Comparison of ENCODE assay signal across 21 cellular contexts in genomic region chr1:192633533-192634258, GRCh38. TPM values are rescaled to one million over a fixed set of nuclear protein-coding genes. Genes with fewer than 3 reads are reported as not detected.
A peak's percentile ranks its signal among the peaks of the same experiment; 100 is the strongest.
DNase-seq lines count a peak whose midpoint lies in the region; TF ChIP-seq lines count a peak whose summit lies in the region.
"Had no signal": no experiment of that assay in that cellular context is flagged by ENCODE, and none has a peak within 500 bp of the region (broad histone marks: within the 10 kb centered on the region; RNA-seq: fewer than 3 reads in every experiment).

No MANE protein-coding gene starts in this region.

- H3K9me2 ChIP-seq in GM23248 (ENCODE audit: insufficient read depth) (no peaks in the 10 kb centered on the region), OCI-LY7 (ENCODE audit: insufficient read depth, low read length) (no peaks in the 10 kb centered on the region)

- in situ Hi-C loops in GM23248 (cut with MboI) (no loop called here), transverse colon (cut with MboI; ENCODE audit: low pct_ligation_motif_present in 1 of 4, low pct_unique_long_range_greater_than_20kb in 1 of 4, low sequenced_read_pairs in 3 of 4) (no loop called here)

- no peaks in the 10 kb centered on the region for H3K79me2 ChIP-seq in GM23248 (ENCODE audit: insufficient read depth)
- H3K79me2 ChIP-seq in OCI-LY7 (ENCODE audit: insufficient read depth, low read depth, low read length): peaks cover 87% of the 10 kb centered on the region
- no peaks in the 10 kb centered on the region for H3K79me2 ChIP-seq in fibroblast of lung (ENCODE audit: control insufficient read depth, insufficient read depth, low read length)

- H3K36me3 ChIP-seq in GM23248 (ENCODE audit: low read depth) (no peaks in the 10 kb centered on the region), OCI-LY7 (ENCODE audit: insufficient read depth, low read length) (peaks cover 15% of the 10 kb centered on the region), fibroblast of lung (ENCODE audit: control insufficient read depth, insufficient read depth, low read length) (no peaks in the 10 kb centered on the region), neuron (ENCODE audit: insufficient read depth, low read length) (no peaks in the 10 kb centered on the region), transverse colon (no peaks in the 10 kb centered on the region)
- H3K36me3 ChIP-seq: ascending aorta, SJSA1 had no signal

- H3K4me2 ChIP-seq in GM23248 (ENCODE audit: unreplicated experiment) (no peak overlapping the region), OCI-LY7 (ENCODE audit: low read length) (peak overlapping the region; percentile 85), fibroblast of lung (ENCODE audit: extremely low read depth, insufficient read depth, low read length) (peak overlapping the region; percentile 57)

- H3K4me1 ChIP-seq in GM23248 (ENCODE audit: insufficient read depth): no peaks in the 10 kb centered on the region
- peaks cover 66% of the 10 kb centered on the region for H3K4me1 ChIP-seq in OCI-LY7 (ENCODE audit: insufficient read depth, low read length, poor library complexity, severe bottlenecking)
- H3K4me1 ChIP-seq in fibroblast of lung (ENCODE audit: control insufficient read depth, extremely low read depth, insufficient read depth, low read length): no peaks in the 10 kb centered on the region
- H3K4me1 ChIP-seq in neuron (ENCODE audit: insufficient read depth, low read length): peaks cover 18% of the 10 kb centered on the region
- H3K4me1 ChIP-seq in transverse colon: peaks cover 0 to 3% (median 0%) of the 10 kb centered on the region in 4 donors
- H3K4me1 ChIP-seq: SJSA1 had no signal

- intact Hi-C loops in OCI-LY7 (cut with micrococcal nuclease; ENCODE audit: unreplicated experiment) (loop anchor here (2.0 to 10.0 kb wide), 5 partner anchors 95 to 1651 kb away; partner anchors contain the start of genes RGS2, RO60 and UCHL5), transverse colon (cut with DNase I; ENCODE audit: low total_unique reads) (no loop called here)

- CTCF ChIA-PET in OCI-LY7 (lab: Charles Lee; ENCODE audit: unreplicated experiment): interaction anchor here (1.3 to 1.7 kb wide), 2 partner anchors 19 to 21 kb away, joined by 3 read pairs; no protein-coding TSS in a partner anchor

- H3K27me3 ChIP-seq in GM23248 (replicated peaks; ENCODE audit: insufficient read depth) (no peaks in the 10 kb centered on the region), fibroblast of lung (ENCODE audit: control insufficient read depth, insufficient read depth, low read length) (no peaks in the 10 kb centered on the region), neuron (ENCODE audit: insufficient read depth, low read length) (no peaks in the 10 kb centered on the region), transverse colon (no peaks in the 10 kb centered on the region)
- H3K27me3 ChIP-seq: ascending aorta, SJSA1 had no signal

- H4K20me1 ChIP-seq in GM23248 (ENCODE audit: insufficient read depth) (no peaks in the 10 kb centered on the region), OCI-LY7 (ENCODE audit: insufficient read depth, low read length) (no peaks in the 10 kb centered on the region), fibroblast of lung (ENCODE audit: control insufficient read depth, extremely low read depth, insufficient read depth, low read length) (no peaks in the 10 kb centered on the region)

- no peak overlapping the region for H3K9ac ChIP-seq in GM23248
- no peak overlapping the region for H3K9ac ChIP-seq in fibroblast of lung (ENCODE audit: insufficient read depth, low read length)

- BruUV-seq in OCI-LY7 (replicated peaks; lab: Mats Ljungman, UMichigan): TSS peak; percentile 13

- no peak for TF ChIP-seq EP300 in transverse colon (IDR thresholded peaks at IDR 0.05; ENCODE audit: low read depth)

- DNase-seq in GM23248: no peak
- DNase-seq in OCI-LY7 (ENCODE audit: low spot score): no peak
- peak; percentile 20 to 47 for DNase-seq in fibroblast of lung (ENCODE audit: low read depth in 2 of 2)
- no peak for DNase-seq in dermis blood vessel endothelial cell
- DNase-seq in GOT3 (lab: John Stamatoyannopoulos, UW): no peak
- no peak for DNase-seq in transverse colon
- no peak for DNase-seq in EL
- DNase-seq: activated CD4-positive, CD25-positive, alpha-beta regulatory T cell; activated naive CD4-positive, alpha-beta T cell treated with anti-CD3 and anti-CD28 coated beads, Interleukin-2, amount 50 U/mL, for 16 hours; activated T-cell treated with anti-CD3 and anti-CD28 coated beads, Interleukin-2, amount 50 U/mL, for 48 hours; CD8-positive, alpha-beta T cell; DND-41; Kasumi-1; mesendoderm; NCI-H2171 treated with DMSO at 0.1 percent for 48 hours had no signal

- TF ChIP-seq CTCF in OCI-LY7 (conservative IDR thresholded peaks at IDR 0.05; ENCODE audit: low read length): no peak
- TF ChIP-seq CTCF in fibroblast of lung (conservative IDR thresholded peaks at IDR 0.05 in 1 of 2, IDR thresholded peaks at IDR 0.05 in 1 of 2; ENCODE audit: low read depth in 1 of 2, low read length in 2 of 2): no peak
- no peak for TF ChIP-seq CTCF in transverse colon (IDR thresholded peaks at IDR 0.05)

- WGBS in GM23248 (ENCODE audit: low coverage in 1 of 2, low lambda C conversion rate in 2 of 2, missing lambda C conversion rate in 2 of 2), 2 experiments: 77 to 83% methylated on average over 7 of the region's 7 CpGs
- 73 to 81% methylated on average over 4 to 7 of the region's 7 CpGs for WGBS in transverse colon (ENCODE audit: low coverage in 1 of 2), 2 donors

- TF ChIP-seq POLR2A in transverse colon (IDR thresholded peaks at IDR 0.05): no peak

- no peaks in the 10 kb centered on the region for H3F3A ChIP-seq in GM23248 (ENCODE audit: insufficient read depth)

- H2AFZ ChIP-seq in GM23248 (peak overlapping the region; percentile 57; the same call in 1 of the 2 replicates), OCI-LY7 (ENCODE audit: low read length) (peak overlapping the region; percentile 79; the same call in 1 of the 2 replicates), fibroblast of lung (ENCODE audit: low read length) (peak overlapping the region; percentile 57), neuron (ENCODE audit: low read depth, low read length) (peak overlapping the region; percentile 51)

- no peaks in the 10 kb centered on the region for H3K9me3 ChIP-seq in GM23248 (ENCODE audit: low read depth)
- H3K9me3 ChIP-seq in OCI-LY7 (ENCODE audit: low read length): no peaks in the 10 kb centered on the region
- no peaks in the 10 kb centered on the region for H3K9me3 ChIP-seq in fibroblast of lung (ENCODE audit: control insufficient read depth, insufficient read depth, low read depth, low read length)
- H3K9me3 ChIP-seq in neuron (ENCODE audit: low read length): no peaks in the 10 kb centered on the region
- H3K9me3 ChIP-seq in transverse colon: no peaks in the 10 kb centered on the region
- H3K9me3 ChIP-seq: ascending aorta, SJSA1 had no signal

- H3K4me3 ChIP-seq in GM23248: no peak overlapping the region
- peak overlapping the region; percentile 80 for H3K4me3 ChIP-seq in OCI-LY7 (ENCODE audit: low read depth, low read length, poor library complexity, severe bottlenecking)
- H3K4me3 ChIP-seq in fibroblast of lung (replicated peaks in 1 of 4; ENCODE audit: control extremely low read depth in 1 of 4, insufficient read depth in 1 of 4, low read depth in 3 of 4, low read length in 4 of 4): peak overlapping the region in 2 of 4 experiments; percentile 8 to 14
- no peak overlapping the region for H3K4me3 ChIP-seq in neuron (ENCODE audit: low read length)
- no peak overlapping the region for H3K4me3 ChIP-seq in transverse colon
- H3K4me3 ChIP-seq: ascending aorta, SJSA1 had no signal

- POLR2A ChIA-PET in OCI-LY7 (lab: Charles Lee): interaction anchor here (0.9 to 10.3 kb wide), 12 partner anchors 5 to 489 kb away, joined by 3 to 211 read pairs (median 6); partner anchors contain the start of gene UCHL5

- H3K27ac ChIP-seq in GM23248 (no peak overlapping the region), OCI-LY7 (ENCODE audit: low read depth, low read length, poor library complexity, severe bottlenecking) (peak overlapping the region; percentile 100), fibroblast of lung (ENCODE audit: insufficient read depth, low read length) (no peak overlapping the region), transverse colon (no peak overlapping the region)
- H3K27ac ChIP-seq: ascending aorta, SJSA1 had no signal

RNA-seq across cellular contexts. Expression of gene RGS13, which starts 2.3 kb away (rescaled TPM):
- not detected in 2 replicates for total RNA-seq in GM23248 (2014; rRNA removed; shearing (Covaris generic))
- polyA plus RNA-seq in GM23248 (2016; fragmentation: Nextera tagmentation; extraction: Ambion mirVana) (not detected in 2 replicates), fibroblast of lung (0.10 TPM in 1 of 2 replicates, not detected in the other)
- total RNA-seq in OCI-LY7 (2014; rRNA removed; shearing (Covaris generic)): 80.4 and 83.0 TPM in 2 replicates
- total RNA-seq in OCI-LY7 (2022) (214 and 245 TPM in 2 replicates), fibroblast of lung (not detected in 2 replicates), dermis blood vessel endothelial cell (not detected in 2 replicates), transverse colon (1 to 10 TPM in 2 of 4 donors, not detected in 2; 1.2 to 1.3 TPM)
- polyA plus RNA-seq in fibroblast of lung (2012): 0.09 TPM in 1 of 2 replicates, not detected in the other
- not detected in 2 replicates for polyA minus RNA-seq in fibroblast of lung (ENCODE audit: low replicate concordance)
- total RNA-seq: ascending aorta; HT-29; SJSA1; T-helper 2 cell treated with Interferon-gamma antibody and Interleukin-4, amounts not matched to agents 100 ng/mL and 5 ng/mL, for 36 hours had no signal
- polyA plus RNA-seq: neural cell had no signal

RNA-seq across cellular contexts. Expression of gene RGS1, which starts 58.1 kb away (rescaled TPM):
- total RNA-seq in GM23248 (2014; rRNA removed; shearing (Covaris generic)): not detected in 2 replicates
- polyA plus RNA-seq in GM23248 (2016; fragmentation: Nextera tagmentation; extraction: Ambion mirVana) (not detected in 2 replicates), fibroblast of lung (0.18 and 3.6 TPM in 2 replicates)
- 0.79 and 0.85 TPM in 2 replicates for total RNA-seq in OCI-LY7 (2014; rRNA removed; shearing (Covaris generic))
- total RNA-seq in OCI-LY7 (2022) (0.37 TPM in 1 of 2 replicates, not detected in the other), fibroblast of lung (under 0.01 and 0.50 TPM in 2 replicates), dermis blood vessel endothelial cell (not detected in 2 replicates), transverse colon (100 to 1,000 TPM in 1 of 4 donors, 10 to 100 TPM in 3; 38.5 to 160 (median 49.8) TPM)
- 0.12 and 1.7 TPM in 2 replicates for polyA plus RNA-seq in fibroblast of lung (2012)
- polyA minus RNA-seq in fibroblast of lung (ENCODE audit: low replicate concordance): 0.07 TPM in 1 of 2 replicates, not detected in the other
- total RNA-seq: HT-29, SJSA1 had no signal
- polyA plus RNA-seq: neural cell had no signal

Comparison
In these comparisons a context has a peak if more than half of its experiments do, and no peak if none do; other contexts are left out.
1. DNase-seq: peak in fibroblast of lung (2 of 2); none in GM23248 (single experiment), OCI-LY7 (single experiment), dermis blood vessel endothelial cell (single experiment), GOT3 (single experiment), transverse colon (single experiment) and EL (single experiment).
2. RNA of gene RGS13, which starts 2.3 kb away (total RNA-seq): 80.4 to 245 TPM in OCI-LY7; 1.2 to 1.3 TPM in transverse colon, not detected in GM23248, not detected in fibroblast of lung and not detected in dermis blood vessel endothelial cell; every median in the first group is over 10 times any median in the second.
3. RNA of gene RGS1, which starts 58.1 kb away (total RNA-seq): 38.5 to 160 TPM in transverse colon; 0.37 to 0.85 TPM in OCI-LY7, under 0.01 to 0.50 TPM in fibroblast of lung, not detected in GM23248 and not detected in dermis blood vessel endothelial cell; every median in the first group is over 10 times any median in the second.
4. Peak in every context shown above with its lines, with median percentiles within 50 percentile points of each other: H2AFZ ChIP-seq.